39 cellular contexts compared by ENCODE assay signal in the genomic region with DNA sequence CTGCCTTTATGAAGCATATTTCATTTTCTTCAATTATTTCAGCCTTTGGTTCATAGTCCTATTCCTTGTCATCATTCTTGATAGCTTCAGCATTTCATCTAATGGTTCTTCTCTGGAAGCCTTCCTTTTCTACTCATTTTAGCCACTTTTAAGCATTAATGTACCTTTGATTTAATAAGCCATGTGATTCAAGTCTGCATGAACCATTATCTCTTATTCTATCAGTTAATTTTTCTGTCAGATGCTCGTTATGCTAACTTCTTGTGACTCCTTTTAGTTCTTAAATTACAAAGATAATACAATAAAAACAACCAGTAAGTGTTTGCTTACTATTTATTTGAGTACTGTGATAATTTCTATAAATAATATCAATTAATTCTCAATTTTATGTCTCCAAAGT.
"Had no signal": no experiment of that assay in that cellular context is flagged by ENCODE, and none has a peak within 500 bp of the region (broad histone marks: within the 10 kb centered on the region; RNA-seq: fewer than 3 reads in every experiment).

No MANE protein-coding gene starts in this region.

- H3K4me1 Mint-ChIP-seq: activated naive CD4-positive, alpha-beta T cell treated with anti-CD3 and anti-CD28 coated beads, Interleukin-2, amount 50 U/mL, for 24 hours; activated T-helper 17 cell treated with anti-CD3 and anti-CD28 coated beads, Interleukin-2, amount 50 U/mL, for 72 hours had no signal

- H3K9me3 Mint-ChIP-seq: activated naive CD4-positive, alpha-beta T cell treated with anti-CD3 and anti-CD28 coated beads for 36 hours; activated naive CD4-positive, alpha-beta T cell treated with anti-CD3 and anti-CD28 coated beads, Interleukin-2, amount 10 ng/mL, durations not matched to agents 7 days and 5 days; activated naive CD4-positive, alpha-beta T cell treated with anti-CD3 and anti-CD28 coated beads, Interleukin-2, amount 50 U/mL, for 24 hours; activated naive CD8-positive, alpha-beta T cell treated with anti-CD3 and anti-CD28 coated beads for 36 hours; activated naive CD8-positive, alpha-beta T cell treated with anti-CD3 and anti-CD28 coated beads, Interleukin-2, amount 10 ng/mL, durations not matched to agents 7 days and 5 days; activated naive CD8-positive, alpha-beta T cell treated with anti-CD3 and anti-CD28 coated beads, Interleukin-2, amount 50 U/mL, for 24 hours; activated T-cell treated with anti-CD3 and anti-CD28 coated beads, Interleukin-2, amount 50 U/mL, for 24 hours; activated T-cell treated with anti-CD3 and anti-CD28 coated beads, Interleukin-2, amount 50 U/mL, for 4 hours; activated T-cell treated with anti-CD3 and anti-CD28 coated beads, Interleukin-2, amount 50 U/mL, for 72 hours; activated T-helper 1 cell treated with anti-CD3 and anti-CD28 coated beads, Interleukin-12 subunit alpha, Interleukin-12 subunit beta, Interleukin-2, Interleukin-4 antibody, amounts not matched to agents 30 ng/mL and 10 ng/mL and 1 ng/mL, durations not matched to agents 14 hours and 24 hours and 36 hours; activated T-helper 17 cell treated with anti-CD3 and anti-CD28 coated beads, Interleukin-2, amount 50 U/mL, for 72 hours; brain; central memory CD8-positive, alpha-beta T cell had no signal

- H3K27me3 Mint-ChIP-seq: activated naive CD4-positive, alpha-beta T cell treated with anti-CD3 and anti-CD28 coated beads, Interleukin-2, amount 10 ng/mL, durations not matched to agents 7 days and 5 days; activated naive CD4-positive, alpha-beta T cell treated with anti-CD3 and anti-CD28 coated beads, Interleukin-2, amount 50 U/mL, for 24 hours; activated naive CD8-positive, alpha-beta T cell; activated naive CD8-positive, alpha-beta T cell treated with anti-CD3 and anti-CD28 coated beads for 36 hours; activated naive CD8-positive, alpha-beta T cell treated with anti-CD3 and anti-CD28 coated beads, Interleukin-2, amount 10 ng/mL, durations not matched to agents 7 days and 5 days; activated naive CD8-positive, alpha-beta T cell treated with anti-CD3 and anti-CD28 coated beads, Interleukin-2, amount 50 U/mL, for 24 hours; activated T-cell treated with anti-CD3 and anti-CD28 coated beads, Interleukin-2, amount 50 U/mL, for 24 hours; activated T-helper 17 cell treated with anti-CD3 and anti-CD28 coated beads, Interleukin-2, amount 50 U/mL, for 72 hours; central memory CD8-positive, alpha-beta T cell had no signal

- H3K27ac ChIP-seq: adrenal gland, ascending aorta, body of pancreas, brain microvascular endothelial cell, breast epithelium, cardiac muscle cell had no signal

- H3K9me3 ChIP-seq: adrenal gland, ascending aorta, body of pancreas, breast epithelium had no signal

- H3K36me3 ChIP-seq: adrenal gland, ascending aorta, brain microvascular endothelial cell, breast epithelium, cardiac muscle cell had no signal

- ATAC-seq: activated naive CD4-positive, alpha-beta T cell treated with anti-CD3 and anti-CD28 coated beads, Interleukin-2, amount 50 U/mL, for 72 hours; activated naive CD8-positive, alpha-beta T cell treated with anti-CD3 and anti-CD28 coated beads, Interleukin-2, amount 50 U/mL, for 24 hours; activated T-cell treated with anti-CD3 and anti-CD28 coated beads, Interleukin-2, amount 50 U/mL, for 4 hours; activated T-cell treated with anti-CD3 and anti-CD28 coated beads, Interleukin-2, amount 50 U/mL, for 72 hours; activated T-helper 17 cell treated with anti-CD3 and anti-CD28 coated beads, Interleukin-2, amount 50 U/mL, for 72 hours; body of pancreas had no signal

- FAIRE-seq: astrocyte, bronchial epithelial cell had no signal

- H3K27ac Mint-ChIP-seq: activated naive CD4-positive, alpha-beta T cell treated with anti-CD3 and anti-CD28 coated beads for 36 hours; activated naive CD4-positive, alpha-beta T cell treated with anti-CD3 and anti-CD28 coated beads, Interleukin-2, amount 10 ng/mL, durations not matched to agents 7 days and 5 days; activated naive CD4-positive, alpha-beta T cell treated with anti-CD3 and anti-CD28 coated beads, Interleukin-2, amount 50 U/mL, for 24 hours; activated naive CD4-positive, alpha-beta T cell treated with anti-CD3 and anti-CD28 coated beads, Interleukin-2, amount 50 U/mL, for 72 hours; activated naive CD8-positive, alpha-beta T cell; activated naive CD8-positive, alpha-beta T cell treated with anti-CD3 and anti-CD28 coated beads for 36 hours; activated naive CD8-positive, alpha-beta T cell treated with anti-CD3 and anti-CD28 coated beads, Interleukin-2, amount 10 ng/mL, durations not matched to agents 7 days and 5 days; activated naive CD8-positive, alpha-beta T cell treated with anti-CD3 and anti-CD28 coated beads, Interleukin-2, amount 50 U/mL, for 24 hours; activated T-cell treated with anti-CD3 and anti-CD28 coated beads, Interleukin-2, amount 50 U/mL, for 24 hours; activated T-cell treated with anti-CD3 and anti-CD28 coated beads, Interleukin-2, amount 50 U/mL, for 72 hours; activated T-helper 1 cell treated with anti-CD3 and anti-CD28 coated beads, Interleukin-12 subunit alpha, Interleukin-12 subunit beta, Interleukin-2, Interleukin-4 antibody, amounts not matched to agents 30 ng/mL and 10 ng/mL and 1 ng/mL, durations not matched to agents 14 hours and 24 hours and 36 hours; activated T-helper 17 cell treated with anti-CD3 and anti-CD28 coated beads, Interleukin-2, amount 50 U/mL, for 72 hours; activated T-helper 2 cell treated with anti-CD3 and anti-CD28 coated beads, Interferon-gamma antibody, Interleukin-2, Interleukin-4, amounts not matched to agents 10 μg/mL and 5 μg/mL and 100 μg/mL, durations not matched to agents 14 hours and 24 hours and 36 hours; brain had no signal

- H3K4me3 ChIP-seq: adrenal gland, ascending aorta, body of pancreas, breast epithelium, cardiac muscle cell had no signal

- H3K4me3 Mint-ChIP-seq: activated naive CD4-positive, alpha-beta T cell treated with anti-CD3 and anti-CD28 coated beads for 36 hours; activated naive CD4-positive, alpha-beta T cell treated with anti-CD3 and anti-CD28 coated beads, Interleukin-2, amount 10 ng/mL, durations not matched to agents 7 days and 5 days; activated naive CD4-positive, alpha-beta T cell treated with anti-CD3 and anti-CD28 coated beads, Interleukin-2, amount 50 U/mL, for 24 hours; activated naive CD8-positive, alpha-beta T cell; activated naive CD8-positive, alpha-beta T cell treated with anti-CD3 and anti-CD28 coated beads for 36 hours; activated naive CD8-positive, alpha-beta T cell treated with anti-CD3 and anti-CD28 coated beads, Interleukin-2, amount 10 ng/mL, durations not matched to agents 7 days and 5 days; activated naive CD8-positive, alpha-beta T cell treated with anti-CD3 and anti-CD28 coated beads, Interleukin-2, amount 50 U/mL, for 24 hours; activated T-cell treated with anti-CD3 and anti-CD28 coated beads, Interleukin-2, amount 50 U/mL, for 24 hours; activated T-cell treated with anti-CD3 and anti-CD28 coated beads, Interleukin-2, amount 50 U/mL, for 4 hours; activated T-cell treated with anti-CD3 and anti-CD28 coated beads, Interleukin-2, amount 50 U/mL, for 72 hours; activated T-helper 1 cell treated with anti-CD3 and anti-CD28 coated beads, Interleukin-12 subunit alpha, Interleukin-12 subunit beta, Interleukin-2, Interleukin-4 antibody, amounts not matched to agents 30 ng/mL and 10 ng/mL and 1 ng/mL, durations not matched to agents 14 hours and 24 hours and 36 hours; activated T-helper 17 cell treated with anti-CD3 and anti-CD28 coated beads, Interleukin-2, amount 50 U/mL, for 72 hours; brain; central memory CD8-positive, alpha-beta T cell had no signal

- DNase-seq: activated effector memory CD4-positive, alpha-beta T cell treated with anti-CD3 and anti-CD28 coated beads, Interleukin-2, amount 50 U/mL, for 16 hours; activated effector memory CD4-positive, alpha-beta T cell treated with Interleukin-2 at 50 U/mL for 16 hours; activated gamma-delta T cell; activated gamma-delta T cell treated with Interleukin-2 at 50 U/mL for 16 hours; activated naive CD4-positive, alpha-beta T cell; activated naive CD4-positive, alpha-beta T cell treated with anti-CD3 and anti-CD28 coated beads for 36 hours; activated naive CD4-positive, alpha-beta T cell treated with anti-CD3 and anti-CD28 coated beads, Interleukin-2, amount 10 ng/mL, durations not matched to agents 7 days and 5 days; activated naive CD4-positive, alpha-beta T cell treated with anti-CD3 and anti-CD28 coated beads, Interleukin-2, amount 50 U/mL, for 16 hours; activated naive CD4-positive, alpha-beta T cell treated with Interleukin-2 at 50 U/mL for 16 hours; activated naive CD8-positive, alpha-beta T cell treated with anti-CD3 and anti-CD28 coated beads for 36 hours; activated naive CD8-positive, alpha-beta T cell treated with anti-CD3 and anti-CD28 coated beads, Interleukin-2, amount 10 ng/mL, durations not matched to agents 7 days and 5 days; activated naive CD8-positive, alpha-beta T cell treated with anti-CD3 and anti-CD28 coated beads, Interleukin-2, amount 50 U/mL, for 24 hours; activated T-cell treated with anti-CD3 and anti-CD28 coated beads, Interleukin-2, amount 50 U/mL, for 24 hours; activated T-cell treated with anti-CD3 and anti-CD28 coated beads, Interleukin-2, amount 50 U/mL, for 4 hours; activated T-cell treated with anti-CD3 and anti-CD28 coated beads, Interleukin-2, amount 50 U/mL, for 48 hours; activated T-cell treated with anti-CD3 and anti-CD28 coated beads, Interleukin-2, amount 50 U/mL, for 72 hours; adrenal gland; amniotic stem cell; amygdala; anterior cingulate cortex; aorta; body of pancreas; brain microvascular endothelial cell; caudate nucleus; central memory CD4-positive, alpha-beta T cell; cerebellar nuclear complex had no signal

- H3K4me1 ChIP-seq: ascending aorta, body of pancreas, breast epithelium had no signal

- H3K27me3 ChIP-seq: adrenal gland, ascending aorta, body of pancreas, brain microvascular endothelial cell, breast epithelium had no signal
